Comparison of ENCODE assay signal across 1 cellular context in the genomic region with DNA sequence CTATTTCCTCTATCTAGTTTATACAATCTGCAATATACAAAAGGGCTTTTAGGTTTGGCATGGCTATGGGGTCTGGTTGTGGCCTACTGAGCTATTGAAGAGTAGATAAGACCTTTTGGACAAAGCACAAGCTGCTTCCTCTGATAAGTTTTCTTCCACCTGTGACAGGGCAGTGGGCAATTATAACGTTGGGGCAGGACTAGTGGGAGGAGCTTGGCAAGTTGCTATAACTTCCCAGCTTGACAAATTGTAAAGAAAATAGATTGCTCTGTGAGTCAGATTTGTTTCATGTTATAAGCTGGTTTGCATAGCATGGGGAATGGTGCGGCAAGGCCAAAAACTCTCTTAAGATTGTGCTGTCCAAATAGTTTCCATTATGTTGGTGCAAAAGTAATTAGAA.
TF ChIP-seq lines count a peak whose summit lies in the region.

No MANE protein-coding gene starts in this region.

TF ChIP-seq in IMR-90, 13 proteins besides CTCF, POLR2A, EP300 and RAD21:
- TF ChIP-seq RFX5 (IDR thresholded peaks at IDR 0.05; ENCODE audit: low read depth, low read length) (no peak), ELK1 (IDR thresholded peaks at IDR 0.05; ENCODE audit: borderline replicate concordance, low read depth, low read length) (no peak), MAZ (IDR thresholded peaks at IDR 0.05; ENCODE audit: borderline replicate concordance, low read depth, low read length) (no peak), CHD1 (IDR thresholded peaks at IDR 0.05; ENCODE audit: low read depth, low read length) (no peak), MAFK (IDR thresholded peaks at IDR 0.05; ENCODE audit: low read depth, low read length) (no peak), CEBPB (IDR thresholded peaks at IDR 0.05; ENCODE audit: low read depth, low read length) (no peak), NFE2L2 (IDR thresholded peaks at IDR 0.05; ENCODE audit: low read depth, low read length) (no peak), USF2 (IDR thresholded peaks at IDR 0.05; ENCODE audit: low read depth, low read length) (no peak), BHLHE40 (IDR thresholded peaks at IDR 0.05; ENCODE audit: low read depth, low read length) (no peak)
